Comparison of ENCODE assay signal across 12 cellular contexts in the genomic region with DNA sequence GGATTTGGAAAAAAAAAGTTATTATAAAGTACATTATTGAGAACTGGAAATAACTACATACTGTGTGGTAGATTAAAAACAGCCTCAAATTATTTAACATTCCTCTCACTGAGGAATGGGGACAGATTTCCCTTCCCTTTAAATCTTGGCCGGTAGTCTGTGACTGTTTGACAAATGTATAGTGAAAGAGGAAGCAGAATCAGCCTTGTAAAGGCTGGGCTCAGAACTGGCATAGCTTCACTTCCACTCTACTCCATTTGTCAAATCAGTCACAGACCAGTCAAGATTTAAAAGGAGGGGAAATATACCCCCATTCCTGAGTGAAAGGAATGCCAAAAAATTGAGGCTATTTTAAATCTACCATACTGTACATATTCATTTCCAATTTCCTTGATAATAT. TPM values are rescaled to one million over a fixed set of nuclear protein-coding genes. Genes with fewer than 3 reads are reported as not detected.
DNase-seq lines count a peak whose midpoint lies in the region; ATAC-seq, FAIRE-seq and TF ChIP-seq lines count a peak whose summit lies in the region.
"Had no signal": no experiment of that assay in that cellular context is flagged by ENCODE, and none has a peak within 500 bp of the region (broad histone marks: within the 10 kb centered on the region; RNA-seq: fewer than 3 reads in every experiment).

No MANE protein-coding gene starts in this region.

- H2AFZ ChIP-seq in OCI-LY7 (ENCODE audit: low read length), result peak overlapping the region; percentile 30; the same call in 1 of the 2 replicates

- no peaks in the 10 kb centered on the region for H3K79me2 ChIP-seq in OCI-LY7 (ENCODE audit: insufficient read depth, low read depth, low read length)

- no peak for TF ChIP-seq CTCF in OCI-LY7 (conservative IDR thresholded peaks at IDR 0.05; ENCODE audit: low read length)

- intact Hi-C loops in OCI-LY7 (cut with micrococcal nuclease; ENCODE audit: unreplicated experiment), result no loop called here

- ATAC-seq in HG02970 (IDR thresholded peaks at IDR 0.05; ENCODE audit: low FRiP score, unreplicated experiment), result peak; percentile 66
- ATAC-seq: activated T-helper 17 cell treated with anti-CD3 and anti-CD28 coated beads, Interleukin-2, amount 50 U/mL, for 72 hours had no signal

- H3K36me3 ChIP-seq in OCI-LY7 (ENCODE audit: insufficient read depth, low read length), result no peaks in the 10 kb centered on the region
- H3K36me3 ChIP-seq: neural progenitor cell had no signal

- DNase-seq in GM19239 (ENCODE audit: insufficient read length, low spot score) (no peak), OCI-LY7 (ENCODE audit: low spot score) (peak; percentile 33), pons (ENCODE audit: low spot score) (peak; percentile 67), AG20443 (ENCODE audit: low spot score) (no peak), NCI-H226 (no peak), kidney glomerular epithelial cell (lab: John Stamatoyannopoulos, UW) (no peak)
- no peak for DNase-seq in activated CD8-positive, alpha-beta memory T cell treated with anti-CD3 and anti-CD28 coated beads, Interleukin-2, amount 50 U/mL, for 4 hours
- DNase-seq: NCI-H526 treated with DMSO at 0.1 percent for 48 hours had no signal

- peak; percentile 67 for FAIRE-seq in GM19239 (lab: Jason Lieb, UNC)

- POLR2A ChIA-PET in OCI-LY7 (lab: Charles Lee), result interaction anchor here (0.5 to 1.5 kb wide), 5 partner anchors 10 to 1311 kb away, joined by 3 to 5 read pairs (median 3); no protein-coding TSS in a partner anchor

- CTCF ChIA-PET in OCI-LY7 (lab: Charles Lee; ENCODE audit: unreplicated experiment), result interaction anchor here (1.5 kb wide), 1 partner anchor 18 kb away, joined by 4 read pairs; a partner anchor contains a TSS

- H3K4me2 ChIP-seq in OCI-LY7 (ENCODE audit: low read length), result 0 out of 2 replicates have a peak overlapping the region, but pooled peaks have one; percentile 10
- H3K4me2 ChIP-seq: neural progenitor cell had no signal

- no peak overlapping the region for H3K4me3 ChIP-seq in OCI-LY7 (ENCODE audit: low read depth, low read length, poor library complexity, severe bottlenecking)
- H3K4me3 ChIP-seq: neural progenitor cell had no signal

- BruUV-seq in OCI-LY7 (replicated peaks; lab: Mats Ljungman, UMichigan), result no TSS peak

- no peaks in the 10 kb centered on the region for H4K20me1 ChIP-seq in OCI-LY7 (ENCODE audit: insufficient read depth, low read length)

- H3K4me1 ChIP-seq in OCI-LY7 (ENCODE audit: insufficient read depth, low read length, poor library complexity, severe bottlenecking), result peaks cover 18% of the 10 kb centered on the region
- H3K4me1 ChIP-seq: neural progenitor cell had no signal

- no peak overlapping the region for H3K27ac ChIP-seq in OCI-LY7 (ENCODE audit: low read depth, low read length, poor library complexity, severe bottlenecking)
- H3K27ac ChIP-seq: epithelial cell of prostate, neural progenitor cell had no signal

- no peaks in the 10 kb centered on the region for H3K9me2 ChIP-seq in OCI-LY7 (ENCODE audit: insufficient read depth, low read length)

- H3K9me3 ChIP-seq in OCI-LY7 (ENCODE audit: low read length), result no peaks in the 10 kb centered on the region

RNA-seq across cellular contexts. Expression of a gene that starts 18.2 kb away (rescaled TPM):
- 17.3 and 20.3 TPM in 2 replicates for total RNA-seq in OCI-LY7 (2014; rRNA removed; shearing (Covaris generic))
- 16.6 and 18.5 TPM in 2 replicates for total RNA-seq in OCI-LY7 (2022)

RNA-seq across cellular contexts. Expression of a gene that starts 35.3 kb away (rescaled TPM):
- 4.1 TPM in 2 replicates for total RNA-seq in OCI-LY7 (2014; rRNA removed; shearing (Covaris generic))
- 2.8 and 4.0 TPM in 2 replicates for total RNA-seq in OCI-LY7 (2022)

Comparison
In these comparisons a context has a peak if more than half of its experiments do, and no peak if none do; other contexts are left out.
1. DNase-seq: peak in OCI-LY7 (single experiment) and pons (single experiment); none in GM19239 (single experiment), activated CD8-positive, alpha-beta memory T cell treated with anti-CD3 and anti-CD28 coated beads, Interleukin-2, amount 50 U/mL, for 4 hours (single experiment), AG20443 (single experiment), NCI-H226 (single experiment) and kidney glomerular epithelial cell (single experiment).